Comparison of ENCODE assay signal across 21 cellular contexts in genomic region chr7:44729949-44730590, GRCh38. TPM values are rescaled to one million over a fixed set of nuclear protein-coding genes. Genes with fewer than 3 reads are reported as not detected.
DNase-seq lines count a peak whose midpoint lies in the region; ATAC-seq and TF ChIP-seq lines count a peak whose summit lies in the region.
"Had no signal": no experiment of that assay in that cellular context is flagged by ENCODE, and none has a peak within 500 bp of the region (broad histone marks: within the 10 kb centered on the region; RNA-seq: fewer than 3 reads in every experiment).

No MANE protein-coding gene starts in this region.

- WGBS in right lobe of liver (ENCODE audit: insufficient coverage, low coverage, low lambda C conversion rate, missing lambda C conversion rate), result 67% methylated on average over 1 of the region's 12 CpGs

- H3K9me3 Mint-ChIP-seq in activated naive CD8-positive, alpha-beta T cell treated with anti-CD3 and anti-CD28 coated beads, Interleukin-2, amount 50 U/mL, for 24 hours, result no peaks in the 10 kb centered on the region
- H3K9me3 Mint-ChIP-seq: activated CD4-positive, alpha-beta memory T cell treated with anti-CD3 and anti-CD28 coated beads, Interleukin-2, amount 10 ng/mL, durations not matched to agents 7 days and 5 days; naive thymus-derived CD8-positive, alpha-beta T cell had no signal

- peaks cover 3% of the 10 kb centered on the region for H3K27me3 Mint-ChIP-seq in activated naive CD8-positive, alpha-beta T cell treated with anti-CD3 and anti-CD28 coated beads, Interleukin-2, amount 50 U/mL, for 24 hours

- H3K36me3 ChIP-seq in HEK293 (ENCODE audit: control insufficient read depth in 2 of 2, insufficient read depth in 1 of 2, low read length in 2 of 2) (no peaks in the 10 kb centered on the region), right lobe of liver (no peaks in the 10 kb centered on the region), brain microvascular endothelial cell (replicated peaks) (no peaks in the 10 kb centered on the region)

- no peaks in the 10 kb centered on the region for H3K27me3 ChIP-seq in right lobe of liver
- H3K27me3 ChIP-seq in brain microvascular endothelial cell (replicated peaks), result no peaks in the 10 kb centered on the region

- H3K27ac ChIP-seq in HEK293 (ENCODE audit: extremely low read depth, low read depth, low read length), result no peak overlapping the region
- no peak overlapping the region for H3K27ac ChIP-seq in right lobe of liver
- H3K27ac ChIP-seq in brain microvascular endothelial cell, result no peak overlapping the region
- H3K27ac ChIP-seq: GM23248 had no signal

- no peak overlapping the region for H3K27ac Mint-ChIP-seq in activated naive CD8-positive, alpha-beta T cell treated with anti-CD3 and anti-CD28 coated beads, Interleukin-2, amount 50 U/mL, for 24 hours
- H3K27ac Mint-ChIP-seq: activated CD4-positive, alpha-beta memory T cell treated with anti-CD3 and anti-CD28 coated beads, Interleukin-2, amount 10 ng/mL, durations not matched to agents 7 days and 5 days; naive thymus-derived CD8-positive, alpha-beta T cell had no signal

- DNase-seq in CMK (ENCODE audit: low read depth), result peak; percentile 25
- no peak for DNase-seq in activated naive CD8-positive, alpha-beta T cell treated with anti-CD3 and anti-CD28 coated beads, Interleukin-2, amount 50 U/mL, for 24 hours
- DNase-seq in right lobe of liver, result no peak
- no peak for DNase-seq in brain microvascular endothelial cell
- no peak for DNase-seq in GM03348 (ENCODE audit: low spot score)
- DNase-seq: activated CD4-positive, alpha-beta memory T cell treated with anti-CD3 and anti-CD28 coated beads, Interleukin-2, amount 10 ng/mL, durations not matched to agents 7 days and 5 days; activated gamma-delta T cell treated with Interleukin-2 at 50 U/mL for 16 hours; DMS153; GM23248; kidney glomerular epithelial cell; MM.1S; naive thymus-derived CD8-positive, alpha-beta T cell; NCI-H2171; NCI-H526 treated with DMSO at 0.1 percent for 48 hours; stimulated activated CD4-positive, alpha-beta T cell treated with anti-CD3 and anti-CD28 coated beads, Interleukin-15, amount 100 ng/mL, for 24 hours; substantia nigra; T-helper 9 cell had no signal

- ATAC-seq in activated naive CD8-positive, alpha-beta T cell treated with anti-CD3 and anti-CD28 coated beads, Interleukin-2, amount 50 U/mL, for 24 hours, result peak; percentile 35
- ATAC-seq in right lobe of liver, result peak; percentile 52 to 61 (median 56)
- ATAC-seq in GM21825 (IDR thresholded peaks at IDR 0.05; ENCODE audit: unreplicated experiment), result no peak
- ATAC-seq: activated CD4-positive, CD25-positive, alpha-beta regulatory T cell treated with anti-CD3 and anti-CD28 coated beads, Interleukin-2, amount 50 U/mL, for 24 hours; naive thymus-derived CD8-positive, alpha-beta T cell; sciatic nerve had no signal

- no peaks in the 10 kb centered on the region for H3K36me3 Mint-ChIP-seq in activated naive CD8-positive, alpha-beta T cell treated with anti-CD3 and anti-CD28 coated beads, Interleukin-2, amount 50 U/mL, for 24 hours (ENCODE audit: low read depth)
- H3K36me3 Mint-ChIP-seq: naive thymus-derived CD8-positive, alpha-beta T cell had no signal

- intact Hi-C loops in right lobe of liver (cut with DNase I), result no loop called here

- POLR2A ChIA-PET in HEK293 (lab: Yijun Ruan, JAX), result no interaction called here

- H3K4me3 Mint-ChIP-seq in activated naive CD8-positive, alpha-beta T cell treated with anti-CD3 and anti-CD28 coated beads, Interleukin-2, amount 50 U/mL, for 24 hours, result no peak overlapping the region
- H3K4me3 Mint-ChIP-seq: activated CD4-positive, alpha-beta memory T cell treated with anti-CD3 and anti-CD28 coated beads, Interleukin-2, amount 10 ng/mL, durations not matched to agents 7 days and 5 days; naive thymus-derived CD8-positive, alpha-beta T cell had no signal

- peaks cover 18% of the 10 kb centered on the region for H3K4me1 Mint-ChIP-seq in activated naive CD8-positive, alpha-beta T cell treated with anti-CD3 and anti-CD28 coated beads, Interleukin-2, amount 50 U/mL, for 24 hours

- CTCF ChIA-PET in HEK293 (lab: Yijun Ruan, JAX), result no interaction called here

- H3K9me3 ChIP-seq in HEK293 (ENCODE audit: control insufficient read depth, insufficient read depth, low read depth, low read length), result no peaks in the 10 kb centered on the region
- H3K9me3 ChIP-seq in right lobe of liver, result no peaks in the 10 kb centered on the region

- no peak for TF ChIP-seq POLR2A in right lobe of liver (IDR thresholded peaks at IDR 0.05)

- in situ Hi-C loops in brain microvascular endothelial cell (cut with HindIII; ENCODE audit: low pct_ligation_motif_present, low sequenced_read_pairs), result no loop called here

- H3K4me3 ChIP-seq in HEK293 (ENCODE audit: low read depth, low read length) (no peak overlapping the region), right lobe of liver (no peak overlapping the region), brain microvascular endothelial cell (ENCODE audit: low read depth, low read length) (no peak overlapping the region)
- H3K4me3 ChIP-seq: GM23248 had no signal

- H3K4me1 ChIP-seq in HEK293 (ENCODE audit: control insufficient read depth, insufficient read depth, low read length) (no peaks in the 10 kb centered on the region), right lobe of liver (no peaks in the 10 kb centered on the region)

- no peak for TF ChIP-seq CTCF in HEK293 (tag by site-specific recombination; IDR thresholded peaks at IDR 0.05)
- no peak for TF ChIP-seq CTCF in right lobe of liver (IDR thresholded peaks at IDR 0.05)
- no peak for TF ChIP-seq CTCF in brain microvascular endothelial cell (IDR thresholded peaks at IDR 0.05; ENCODE audit: low read depth, low read length, missing control alignments)

TF ChIP-seq in HEK293, 187 proteins besides CTCF, POLR2A, EP300 and RAD21:
- TF ChIP-seq SCRT2 (tag by site-specific recombination; IDR thresholded peaks at IDR 0.05) (0 out of 2 replicates have a peak, but pooled peaks have one; percentile 35), HOXD13 (CRISPR knock-in tag; IDR thresholded peaks at IDR 0.05; ENCODE audit: borderline replicate concordance) (no peak), PRDM6 (tag by site-specific recombination; IDR thresholded peaks at IDR 0.05) (no peak)

RNA-seq across cellular contexts. Expression of gene ZMIZ2, which starts 18.6 kb away (rescaled TPM):
- total RNA-seq in right lobe of liver, result 10 to 100 TPM in 4 of 6 experiments, 1 to 10 TPM in 2; 8.6 to 36.3 (median 28.6) TPM
